In the genomic region with DNA sequence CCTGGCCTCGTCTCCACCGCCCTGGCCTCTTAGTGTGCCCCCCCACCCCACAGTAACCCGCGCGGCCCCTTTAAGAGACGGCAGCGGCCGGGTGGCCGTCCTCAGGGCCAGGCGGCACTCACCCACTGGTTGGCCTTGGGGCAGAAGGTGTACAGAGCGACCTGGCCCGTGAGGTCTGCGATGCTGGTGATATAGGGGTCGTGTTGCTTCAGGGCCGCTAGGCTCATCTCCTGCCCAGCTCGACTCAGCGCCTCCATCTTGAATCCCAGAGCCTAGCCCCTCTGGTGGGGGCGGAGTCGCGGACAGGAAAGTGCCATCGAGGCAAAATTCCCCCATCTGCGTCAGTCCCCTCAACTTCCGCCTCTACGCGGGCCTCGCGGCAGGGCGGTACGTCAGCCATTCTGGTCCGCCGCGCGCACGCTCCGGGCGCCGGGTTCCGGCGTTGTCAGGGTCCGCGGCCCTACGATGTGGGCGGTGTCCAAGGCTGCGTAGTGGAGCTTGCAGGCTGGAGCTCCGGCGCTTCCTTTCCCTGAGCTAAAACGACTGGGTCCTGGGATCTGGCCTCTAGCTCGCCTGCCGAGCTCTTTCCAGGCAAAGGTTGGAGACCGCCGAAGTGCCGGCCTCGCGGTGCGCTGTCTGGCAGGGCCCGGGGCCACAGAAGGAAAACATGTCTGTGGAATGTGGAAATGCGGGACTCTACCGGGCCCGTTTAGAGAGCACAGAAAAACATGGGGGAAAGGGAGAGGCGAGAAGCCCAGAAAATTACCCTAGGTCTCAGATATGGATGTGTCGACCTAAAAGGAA, we compare ENCODE assay signal across 8 cellular contexts. TPM values are rescaled to one million over a fixed set of nuclear protein-coding genes. Genes with fewer than 3 reads are reported as not detected.
DNase-seq lines count a peak whose midpoint lies in the region; ATAC-seq, FAIRE-seq and TF ChIP-seq lines count a peak whose summit lies in the region.

A gene (minus strand): TSS at position 283 of the 804 bp plus-strand sequence. CDS start 26 bp downstream, at position 257.

- peaks cover 0 to 21% of the 10 kb centered on the region in 2 donors for H3K36me3 ChIP-seq in psoas muscle (ENCODE audit: insufficient read depth in 1 of 2, low read depth in 1 of 2)

- peak within 1 kb of the TSS; percentile 89 for H3K4me3 ChIP-seq in psoas muscle

- H3K27ac Mint-ChIP-seq in T-helper 17 cell: peak within 1 kb of the TSS; percentile 99

- peaks cover 6% of the 10 kb centered on the region for H3K36me3 Mint-ChIP-seq in T-helper 17 cell (ENCODE audit: low read depth)

- TF ChIP-seq CTCF in GM13977 (IDR thresholded peaks at IDR 0.05; ENCODE audit: extremely low read depth, insufficient read depth, missing control alignments) (no peak), psoas muscle (IDR thresholded peaks at IDR 0.05) (no peak)

- in situ Hi-C loops in GM13977 (cut with MboI; ENCODE audit: low pct_unique_long_range_greater_than_20kb, low sequenced_read_pairs, unreplicated experiment): no loop called here

- intact Hi-C loops in left ventricle myocardium superior (cut with micrococcal nuclease) (no loop called here), psoas muscle (cut with DNase I) (loop anchor here (2.0 to 10.0 kb wide), 3 partner anchors 27 to 547 kb away; a partner anchor contains a TSS)

- H3K4me1 Mint-ChIP-seq in T-helper 17 cell: peaks cover 26% of the 10 kb centered on the region

- H3K27ac ChIP-seq in angular gyrus (ENCODE audit: low read depth, low read length) (peak within 1 kb of the TSS; percentile 96), psoas muscle (peak within 1 kb of the TSS; percentile 96)

- ATAC-seq in HG02870 (IDR thresholded peaks at IDR 0.05; ENCODE audit: unreplicated experiment): peak; percentile 94
- peak; percentile 97 for ATAC-seq in T-helper 17 cell
- peak; percentile 97 for ATAC-seq in left ventricle myocardium superior
- ATAC-seq in psoas muscle: peak; percentile 98 to 99 (median 98)

- DNase-seq in GM13977 (ENCODE audit: low spot score) (peak; percentile 95), NCI-H146 treated with DMSO at 0.1 percent for 48 hours (lab: John Stamatoyannopoulos, UW; ENCODE audit: unreplicated experiment) (peak; percentile 77), T-helper 17 cell (peak; percentile 89 to 97 (median 91)), left ventricle myocardium superior (peak; percentile 95), psoas muscle (peak; percentile 96 to 97), urothelium cell line (ENCODE audit: low spot score) (peak; percentile 96)

- H3K9me3 ChIP-seq in T-helper 17 cell (ENCODE audit: control insufficient read depth, low read length, poor library complexity, severe bottlenecking) (no peaks in the 10 kb centered on the region), psoas muscle (no peaks in the 10 kb centered on the region)

- 0 to 1% (median 0%) methylated on average over 58 to 61 of the region's 61 CpGs for WGBS in psoas muscle, 3 donors

- H3K4me3 Mint-ChIP-seq in T-helper 17 cell: peak within 1 kb of the TSS; percentile 97

- H3K27me3 ChIP-seq in psoas muscle (ENCODE audit: insufficient read depth in 3 of 3, low read length in 2 of 3): no peaks in the 10 kb centered on the region

- H3K4me1 ChIP-seq in psoas muscle: peaks cover 23% of the 10 kb centered on the region

- FAIRE-seq in urothelium cell line (lab: Jason Lieb, UNC): no peak

- H3K27me3 Mint-ChIP-seq in T-helper 17 cell: no peaks in the 10 kb centered on the region

RNA-seq across cellular contexts. Expression of the gene that starts here (rescaled TPM):
- total RNA-seq in T-helper 17 cell (10 to 100 TPM; 47.9 to 50.1 TPM), left ventricle myocardium superior (21.5 TPM), psoas muscle (10 to 100 TPM; 16.2 to 19.3 (median 17.7) TPM)
- polyA plus RNA-seq in psoas muscle: 10 to 100 TPM in 1 of 3 donors, 1 to 10 TPM in 2; 4.8 to 11.1 (median 8.7) TPM

Comparison
In these comparisons a context has a peak if more than half of its experiments do, and no peak if none do; other contexts are left out.
1. Peak in every context shown above with its lines: DNase-seq, ATAC-seq, H3K4me3 ChIP-seq and H3K27ac ChIP-seq.